ENCODE assay signal across 18 cellular contexts in the genomic region with DNA sequence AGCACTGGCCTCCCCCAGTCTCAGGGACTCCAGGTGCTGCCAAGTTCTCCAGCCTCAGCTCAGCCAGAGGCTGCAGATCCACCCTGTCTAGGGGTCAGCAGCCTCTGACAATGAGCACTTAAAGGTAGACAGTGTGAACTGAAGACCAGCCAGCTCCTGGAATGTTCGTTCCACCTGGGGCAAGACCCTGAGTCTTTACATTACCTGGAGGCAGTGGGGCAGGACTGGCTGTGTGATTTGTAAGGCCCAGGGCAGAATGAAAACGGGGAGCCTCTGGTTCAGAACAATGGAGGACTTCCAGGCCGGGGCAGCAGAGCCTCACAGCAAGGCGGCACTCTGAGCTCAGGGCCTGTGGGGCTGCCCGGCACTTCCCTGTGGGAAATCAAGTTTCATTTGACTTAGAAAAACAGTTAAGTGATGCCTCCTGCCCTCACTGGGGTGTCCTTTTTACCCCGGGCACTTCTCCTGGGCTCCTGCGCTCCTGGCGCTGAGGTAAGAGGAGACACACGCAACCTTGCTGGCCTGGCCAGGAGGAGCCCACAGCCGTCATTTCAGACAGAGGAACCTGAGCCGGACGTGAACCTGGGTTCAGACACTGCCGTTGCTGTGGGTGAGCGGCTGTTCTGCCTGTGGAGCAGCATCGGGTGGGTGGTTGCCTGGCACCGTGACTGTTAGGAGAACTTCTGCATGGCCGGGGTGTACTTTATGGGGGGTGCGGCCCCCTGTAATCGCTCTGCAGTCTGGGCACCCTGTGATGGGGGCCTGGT.
"Had no signal": no experiment of that assay in that cellular context is flagged by ENCODE, and none has a peak within 500 bp of the region (broad histone marks: within the 10 kb centered on the region; RNA-seq: fewer than 3 reads in every experiment).

No MANE protein-coding gene starts in this region.

- H3K9me3 Mint-ChIP-seq: activated B cell treated with CpG ODN at 0.5 μM for 24 hours; activated CD4-positive, alpha-beta memory T cell treated with anti-CD3 and anti-CD28 coated beads for 36 hours; activated naive CD4-positive, alpha-beta T cell treated with anti-CD3 and anti-CD28 coated beads for 36 hours; activated T-cell treated with anti-CD3 and anti-CD28 coated beads, Interleukin-2, amount 50 U/mL, for 4 hours; effector memory CD8-positive, alpha-beta T cell; memory B cell; type B pancreatic cell had no signal

- H3K4me3 ChIP-seq: ascending aorta, breast epithelium, skin epidermis, stomach had no signal

- H3K27ac Mint-ChIP-seq: activated B cell treated with CpG ODN at 0.5 μM for 24 hours; activated CD4-positive, alpha-beta memory T cell treated with anti-CD3 and anti-CD28 coated beads for 36 hours; activated naive CD4-positive, alpha-beta T cell treated with anti-CD3 and anti-CD28 coated beads for 36 hours; effector memory CD8-positive, alpha-beta T cell; memory B cell; type B pancreatic cell had no signal

- H3K36me3 ChIP-seq: ascending aorta, breast epithelium, stomach had no signal

- DNase-seq: activated B cell treated with CpG ODN at 0.5 μM for 24 hours; activated CD4-positive, alpha-beta memory T cell treated with anti-CD3 and anti-CD28 coated beads for 36 hours; activated CD4-positive, alpha-beta T cell treated with anti-CD3 and anti-CD28 coated beads for 4 hours; activated naive CD4-positive, alpha-beta T cell treated with anti-CD3 and anti-CD28 coated beads for 36 hours; activated T-cell treated with anti-CD3 and anti-CD28 coated beads, Interleukin-2, amount 50 U/mL, for 4 hours; dermis blood vessel endothelial cell; effector memory CD8-positive, alpha-beta T cell; foreskin fibroblast; hypothalamus; retina; stomach; T-helper 1 cell; T-helper 9 cell had no signal

- H3K4me3 Mint-ChIP-seq: activated B cell treated with CpG ODN at 0.5 μM for 24 hours; activated CD4-positive, alpha-beta memory T cell treated with anti-CD3 and anti-CD28 coated beads for 36 hours; activated naive CD4-positive, alpha-beta T cell treated with anti-CD3 and anti-CD28 coated beads for 36 hours; activated T-cell treated with anti-CD3 and anti-CD28 coated beads, Interleukin-2, amount 50 U/mL, for 4 hours; effector memory CD8-positive, alpha-beta T cell; memory B cell; type B pancreatic cell had no signal

- H3K27me3 ChIP-seq: ascending aorta, breast epithelium, stomach had no signal

- H3K36me3 Mint-ChIP-seq: activated CD4-positive, alpha-beta memory T cell treated with anti-CD3 and anti-CD28 coated beads for 36 hours; memory B cell; type B pancreatic cell had no signal

- H3K27ac ChIP-seq: ascending aorta, breast epithelium, skin epidermis had no signal

- H3K9me3 ChIP-seq: ascending aorta, breast epithelium, stomach had no signal

- ATAC-seq: activated T-cell treated with anti-CD3 and anti-CD28 coated beads, Interleukin-2, amount 50 U/mL, for 4 hours; effector memory CD8-positive, alpha-beta T cell had no signal

- H3K27me3 Mint-ChIP-seq: activated B cell treated with CpG ODN at 0.5 μM for 24 hours; activated CD4-positive, alpha-beta memory T cell treated with anti-CD3 and anti-CD28 coated beads for 36 hours; memory B cell had no signal

- H3K4me1 ChIP-seq: breast epithelium had no signal
